11 cellular contexts compared by ENCODE assay signal in the genomic region with DNA sequence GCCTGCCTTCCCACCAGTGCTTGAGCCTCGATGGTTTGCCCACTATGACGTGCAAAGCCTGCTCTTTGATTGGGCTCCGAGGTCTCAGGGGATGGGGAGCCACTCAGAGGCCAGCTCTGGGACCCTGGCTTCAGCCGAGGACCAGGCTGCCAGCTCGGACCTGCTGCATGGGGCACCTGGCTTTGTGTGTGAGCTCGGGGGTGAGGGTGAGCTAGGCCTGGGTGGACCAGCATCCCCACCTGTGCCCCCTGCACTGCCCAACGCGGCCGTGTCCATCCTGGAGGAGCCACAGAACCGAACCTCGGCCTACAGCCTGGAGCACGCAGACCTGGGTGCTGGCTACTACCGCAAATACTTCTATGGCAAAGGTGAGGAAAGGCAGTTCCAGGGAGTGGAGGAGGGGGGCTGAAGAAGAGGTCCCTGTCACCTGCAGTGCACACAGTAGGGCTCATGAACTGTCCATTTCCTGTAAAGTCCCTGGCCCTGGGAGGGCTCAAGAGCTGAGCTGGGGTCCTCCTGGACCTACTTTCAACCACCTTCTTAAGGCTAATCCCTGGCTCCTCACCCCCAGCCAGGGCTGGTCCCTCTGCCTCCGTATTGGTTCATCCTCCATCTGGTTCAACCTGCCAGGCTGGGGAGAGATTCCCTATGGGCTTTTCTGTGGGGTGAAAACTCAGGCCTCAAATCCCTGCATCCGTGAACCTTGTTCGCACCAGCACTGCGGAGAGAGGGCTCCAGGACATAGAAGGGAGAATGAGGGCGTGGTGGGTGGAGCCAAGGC. TPM values are rescaled to one million over a fixed set of nuclear protein-coding genes. Genes with fewer than 3 reads are reported as not detected.
DNase-seq lines count a peak whose midpoint lies in the region; ATAC-seq and TF ChIP-seq lines count a peak whose summit lies in the region.
"Had no signal": no experiment of that assay in that cellular context is flagged by ENCODE, and none has a peak within 500 bp of the region (broad histone marks: within the 10 kb centered on the region; RNA-seq: fewer than 3 reads in every experiment).

No MANE protein-coding gene starts in this region.

- peak overlapping the region; percentile 89 for H3K4me3 Mint-ChIP-seq in activated T-cell treated with anti-CD3 and anti-CD28 coated beads, Interleukin-2, amount 50 U/mL, for 4 hours
- H3K4me3 Mint-ChIP-seq in activated naive CD8-positive, alpha-beta T cell = peak overlapping the region; percentile 84

- H3K27ac Mint-ChIP-seq in activated naive CD8-positive, alpha-beta T cell = peak overlapping the region; percentile 83

- H3K27me3 ChIP-seq in right lobe of liver = no peaks in the 10 kb centered on the region
- no peaks in the 10 kb centered on the region for H3K27me3 ChIP-seq in thoracic aorta (replicated peaks; ENCODE audit: insufficient read depth)

- 53% methylated on average over 2 of the region's 18 CpGs for WGBS in right lobe of liver (ENCODE audit: insufficient coverage, low coverage, low lambda C conversion rate, missing lambda C conversion rate)

- H3K36me3 Mint-ChIP-seq in activated T-cell treated with anti-CD3 and anti-CD28 coated beads, Interleukin-2, amount 50 U/mL, for 4 hours (ENCODE audit: insufficient read depth) = peaks cover 12% of the 10 kb centered on the region
- no peaks in the 10 kb centered on the region for H3K36me3 Mint-ChIP-seq in activated naive CD8-positive, alpha-beta T cell

- no peak for DNase-seq in activated T-cell treated with anti-CD3 and anti-CD28 coated beads, Interleukin-2, amount 50 U/mL, for 4 hours
- DNase-seq in activated T-cell treated with anti-CD3 and anti-CD28 coated beads, Interleukin-2, amount 50 U/mL, for 48 hours = no peak
- peak in 1 of 3 donors; percentile 55 for DNase-seq in right lobe of liver
- DNase-seq in thoracic aorta (ENCODE audit: low spot score) = no peak
- DNase-seq in DMS 273 treated with DMSO at 0.1 percent for 48 hours (lab: John Stamatoyannopoulos, UW) = no peak
- DNase-seq: GM23248, NCI-H226 had no signal

- H3K36me3 ChIP-seq in right lobe of liver (peaks cover 0 to 2% (median under 1%) of the 10 kb centered on the region in 4 donors), thoracic aorta (peaks cover 25% of the 10 kb centered on the region)

- no peak for TF ChIP-seq POLR2A in right lobe of liver (IDR thresholded peaks at IDR 0.05)

- no peaks in the 10 kb centered on the region for H3K9me3 Mint-ChIP-seq in activated T-cell treated with anti-CD3 and anti-CD28 coated beads, Interleukin-2, amount 50 U/mL, for 4 hours
- H3K9me3 Mint-ChIP-seq in activated naive CD8-positive, alpha-beta T cell (ENCODE audit: low read depth) = no peaks in the 10 kb centered on the region
- H3K9me3 Mint-ChIP-seq: nephron had no signal

- H3K4me3 ChIP-seq in right lobe of liver = peak overlapping the region; percentile 9 to 37 (median 23)
- peak overlapping the region; percentile 56 for H3K4me3 ChIP-seq in thoracic aorta
- H3K4me3 ChIP-seq: GM23248 had no signal

- no peaks in the 10 kb centered on the region for H3K27me3 Mint-ChIP-seq in activated T-cell treated with anti-CD3 and anti-CD28 coated beads, Interleukin-2, amount 50 U/mL, for 4 hours (ENCODE audit: low read depth)
- no peaks in the 10 kb centered on the region for H3K27me3 Mint-ChIP-seq in activated naive CD8-positive, alpha-beta T cell

- H3K27ac ChIP-seq in right lobe of liver (peak overlapping the region; percentile 10 to 85 (median 77)), thoracic aorta (no peak overlapping the region)
- H3K27ac ChIP-seq: GM23248 had no signal

- intact Hi-C loops in right lobe of liver (cut with DNase I) = no loop called here

- no peak for ATAC-seq in activated T-cell treated with anti-CD3 and anti-CD28 coated beads, Interleukin-2, amount 50 U/mL, for 4 hours
- ATAC-seq in right lobe of liver = no peak
- ATAC-seq in thoracic aorta (ENCODE audit: insufficient number of reproducible peaks, low FRiP score, low read depth) = no peak
- no peak for ATAC-seq in GM21390 (IDR thresholded peaks at IDR 0.05; ENCODE audit: unreplicated experiment)
- ATAC-seq in HG03045 (IDR thresholded peaks at IDR 0.05; ENCODE audit: unreplicated experiment) = no peak

- TF ChIP-seq CTCF in right lobe of liver (IDR thresholded peaks at IDR 0.05) (no peak), thoracic aorta (IDR thresholded peaks at IDR 0.05) (no peak)

- peaks cover 55% of the 10 kb centered on the region for H3K4me1 Mint-ChIP-seq in activated T-cell treated with anti-CD3 and anti-CD28 coated beads, Interleukin-2, amount 50 U/mL, for 4 hours (ENCODE audit: low read depth)
- peaks cover 47% of the 10 kb centered on the region for H3K4me1 Mint-ChIP-seq in activated naive CD8-positive, alpha-beta T cell (ENCODE audit: low read depth)

- H3K9me3 ChIP-seq in right lobe of liver = no peaks in the 10 kb centered on the region
- no peaks in the 10 kb centered on the region for H3K9me3 ChIP-seq in thoracic aorta

- H3K4me1 ChIP-seq in right lobe of liver (peaks cover 0 to 19% (median 7%) of the 10 kb centered on the region in 4 donors), thoracic aorta (ENCODE audit: control insufficient read depth in 1 of 2, low read depth in 2 of 2) (peaks cover 23 to 40% of the 10 kb centered on the region in 2 donors)

RNA-seq across cellular contexts. Expression of gene SIPA1, which starts 3.5 kb away (rescaled TPM):
- total RNA-seq in activated T-cell treated with anti-CD3 and anti-CD28 coated beads, Interleukin-2, amount 50 U/mL, for 4 hours = 100 to 1,000 TPM in 1 of 3 donors, 10 to 100 TPM in 2; 80.0 to 101 (median 95.4) TPM
- 10 to 100 TPM; 21.1 to 34.1 (median 25.3) TPM for total RNA-seq in right lobe of liver
- total RNA-seq in thoracic aorta = 10 to 100 TPM; 47.9 to 69.8 TPM

RNA-seq across cellular contexts. Expression of gene RELA, which starts 21.3 kb away (rescaled TPM):
- 100 to 1,000 TPM; 108 to 118 (median 111) TPM for total RNA-seq in activated T-cell treated with anti-CD3 and anti-CD28 coated beads, Interleukin-2, amount 50 U/mL, for 4 hours
- total RNA-seq in right lobe of liver = 10 to 100 TPM; 27.8 to 51.1 (median 41.9) TPM
- 10 to 100 TPM; 81.5 to 84.4 TPM for total RNA-seq in thoracic aorta

RNA-seq across cellular contexts. Expression of gene PCNX3, which starts 25.8 kb away (rescaled TPM):
- 10 to 100 TPM; 55.8 to 59.7 (median 59.5) TPM for total RNA-seq in activated T-cell treated with anti-CD3 and anti-CD28 coated beads, Interleukin-2, amount 50 U/mL, for 4 hours
- 10 to 100 TPM; 11.2 to 32.9 (median 12.4) TPM for total RNA-seq in right lobe of liver
- 10 to 100 TPM; 37.5 to 39.5 TPM for total RNA-seq in thoracic aorta

RNA-seq across cellular contexts. Expression of gene MAP3K11, which starts 27.4 kb away (rescaled TPM):
- total RNA-seq in activated T-cell treated with anti-CD3 and anti-CD28 coated beads, Interleukin-2, amount 50 U/mL, for 4 hours = 10 to 100 TPM; 71.8 to 87.1 (median 74.3) TPM
- total RNA-seq in right lobe of liver (10 to 100 TPM; 48.3 to 67.1 (median 60.9) TPM), thoracic aorta (10 to 100 TPM; 48.3 to 62.8 TPM)

RNA-seq across cellular contexts. Expression of gene KCNK7, which starts 45.8 kb away (rescaled TPM):
- 1 to 10 TPM; 1.4 to 2.1 (median 1.4) TPM for total RNA-seq in activated T-cell treated with anti-CD3 and anti-CD28 coated beads, Interleukin-2, amount 50 U/mL, for 4 hours
- total RNA-seq in right lobe of liver (under 1 TPM in 1 of 6 experiments, not detected in 5; 0.31 TPM), thoracic aorta (under 1 TPM in 1 of 2 donors, not detected in 1; 0.95 TPM)
- total RNA-seq: GM23248 had no signal

Comparison
In these comparisons a context has a peak if more than half of its experiments do, and no peak if none do; other contexts are left out.
1. H3K27ac ChIP-seq: peak in right lobe of liver (3 of 3); none in thoracic aorta (0 of 2).